Comparison of ENCODE assay signal across 6 cellular contexts in genomic region chr3:122772827-122773226, GRCh38.
"Had no signal": no experiment of that assay in that cellular context is flagged by ENCODE, and none has a peak within 500 bp of the region (broad histone marks: within the 10 kb centered on the region; RNA-seq: fewer than 3 reads in every experiment).

No MANE protein-coding gene starts in this region.

- ATAC-seq: GM23338, HepG2 had no signal

- DNase-seq: H9, HCEC 1CT, HFFc6 had no signal

- H3K27ac Mint-ChIP-seq: GM23338, H9, HFFc6, IgD-negative memory B cell had no signal

- H3K9me3 Mint-ChIP-seq: GM23338, H9, HFFc6 had no signal

- H3K27me3 Mint-ChIP-seq: IgD-negative memory B cell had no signal

- H3K4me3 Mint-ChIP-seq: GM23338, H9, HFFc6, IgD-negative memory B cell had no signal

- H3K4me3 ChIP-seq: GM23338 had no signal
